8 cellular contexts compared by ENCODE assay signal in genomic region chr3:150603888-150604319, GRCh38.
DNase-seq lines count a peak whose midpoint lies in the region; ATAC-seq lines count a peak whose summit lies in the region.

No MANE protein-coding gene starts in this region.

- no peaks in the 10 kb centered on the region for H3K9me3 ChIP-seq in mucosa of stomach (ENCODE audit: control insufficient read depth, low read length)

- H3K36me3 ChIP-seq in mucosa of stomach (ENCODE audit: control insufficient read depth, insufficient read depth, low read length): no peaks in the 10 kb centered on the region

- peaks cover 10% of the 10 kb centered on the region for H3K4me1 ChIP-seq in mucosa of stomach (ENCODE audit: control insufficient read depth, insufficient read depth, low read length)

- peak overlapping the region; percentile 97 for H3K4me3 ChIP-seq in mucosa of stomach (ENCODE audit: low read length)

- DNase-seq in NCI-H1417 (lab: John Stamatoyannopoulos, UW) (peak in 2 of 3 experiments; percentile 33 to 73), NCI-H1417 treated with DMSO at 0.1 percent for 48 hours (lab: John Stamatoyannopoulos, UW) (no peak), NCI-H69 (lab: John Stamatoyannopoulos, UW) (peak; percentile 52)

- H3K27me3 ChIP-seq in mucosa of stomach (ENCODE audit: control insufficient read depth, insufficient read depth, low read length): no peaks in the 10 kb centered on the region

- peak overlapping the region; percentile 98 for H3K9ac ChIP-seq in mucosa of stomach (ENCODE audit: low read length)

- peak overlapping the region; percentile 93 for H3K27ac ChIP-seq in cingulate gyrus (ENCODE audit: low read depth, low read length)

- ATAC-seq in HG02870 (IDR thresholded peaks at IDR 0.05; ENCODE audit: unreplicated experiment): no peak
- ATAC-seq in HG03097 (IDR thresholded peaks at IDR 0.05; ENCODE audit: low FRiP score, unreplicated experiment): no peak
- no peak for ATAC-seq in HG02759 (IDR thresholded peaks at IDR 0.05; ENCODE audit: unreplicated experiment)
